In the genomic region with DNA sequence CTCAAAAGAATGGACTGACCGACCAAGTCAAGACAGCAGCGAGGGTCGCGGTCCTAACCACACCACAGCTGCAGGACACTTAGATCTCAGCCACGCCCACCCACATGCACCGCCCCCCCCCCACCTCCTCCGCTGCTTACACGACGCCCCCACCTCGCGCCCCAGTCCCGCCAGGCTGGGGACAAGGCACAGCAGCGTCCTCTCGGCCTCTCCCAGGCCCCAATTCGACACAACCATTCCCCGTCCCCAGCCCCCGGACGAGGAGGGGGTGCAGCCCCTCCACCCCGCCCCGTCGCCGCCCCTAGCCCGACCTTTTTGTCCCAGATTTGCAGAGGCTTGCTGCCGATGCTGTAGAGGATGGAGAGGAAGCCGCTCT, we compare ENCODE assay signal across 8 cellular contexts. TPM values are rescaled to one million over a fixed set of nuclear protein-coding genes. Genes with fewer than 3 reads are reported as not detected.
DNase-seq lines count a peak whose midpoint lies in the region; ATAC-seq and TF ChIP-seq lines count a peak whose summit lies in the region.

No MANE protein-coding gene starts in this region.

- H3K27me3 ChIP-seq in SJCRH30: no peaks in the 10 kb centered on the region
- H3K27me3 ChIP-seq in muscle layer of duodenum (ENCODE audit: low read depth, low read length): no peaks in the 10 kb centered on the region

- no peak for TF ChIP-seq CTCF in GM12864 (IDR thresholded peaks at IDR 0.05; ENCODE audit: low read depth, low read length, missing control alignments)
- TF ChIP-seq CTCF in HFFc6 (IDR thresholded peaks at IDR 0.05): no peak

- H3K4me1 Mint-ChIP-seq in HFFc6 (ENCODE audit: low read depth): peaks cover 51% of the 10 kb centered on the region

- no peak for ATAC-seq in esophagus mucosa

- peaks cover 6% of the 10 kb centered on the region; the same call in 1 of the 2 replicates for H3K36me3 Mint-ChIP-seq in HFFc6 (ENCODE audit: low read depth)

- peak overlapping the region; percentile 66 for H3K4me3 ChIP-seq in GM12864 (ENCODE audit: low read depth, low read length)
- peak overlapping the region; percentile 91 for H3K4me3 ChIP-seq in SJCRH30
- H3K4me3 ChIP-seq in muscle layer of duodenum (ENCODE audit: low read depth in 1 of 2, low read length in 2 of 2): peak overlapping the region; percentile 86 to 96

- DNase-seq in GM12864 (ENCODE audit: low read depth) (no peak), HFFc6 (no peak), SJCRH30 (peak; percentile 61 to 66), NCI-H187 (lab: John Stamatoyannopoulos, UW) (no peak), NCI-H524 (lab: John Stamatoyannopoulos, UW) (no peak)
- DNase-seq in effector CD8-positive, alpha-beta T cell (lab: John Stamatoyannopoulos, UW): peak; percentile 29

- peaks cover 4% of the 10 kb centered on the region for H3K27me3 Mint-ChIP-seq in HFFc6 (ENCODE audit: insufficient read depth)

- H3K4me1 ChIP-seq in SJCRH30 (peaks cover 9% of the 10 kb centered on the region; the same call in 1 of the 2 replicates), muscle layer of duodenum (ENCODE audit: control insufficient read depth in 1 of 2, insufficient read depth in 2 of 2, low read length in 2 of 2) (peaks cover 20 to 41% of the 10 kb centered on the region in 2 donors)

- H3K9me3 ChIP-seq in SJCRH30 (replicated peaks) (no peaks in the 10 kb centered on the region), muscle layer of duodenum (ENCODE audit: control insufficient read depth in 1 of 2, low read length in 2 of 2) (no peaks in the 10 kb centered on the region)

- peak overlapping the region; percentile 98 for H3K27ac Mint-ChIP-seq in HFFc6

- H3K27ac ChIP-seq in SJCRH30: peak overlapping the region; percentile 83
- peak overlapping the region; percentile 63 for H3K27ac ChIP-seq in muscle layer of duodenum (ENCODE audit: low read length)

- H3K36me3 ChIP-seq in SJCRH30 (no peaks in the 10 kb centered on the region), muscle layer of duodenum (ENCODE audit: control insufficient read depth in 1 of 2, insufficient read depth in 2 of 2, low read length in 2 of 2) (no peaks in the 10 kb centered on the region)

- peak overlapping the region; percentile 95 for H3K4me3 Mint-ChIP-seq in HFFc6

- H3K9me3 Mint-ChIP-seq in HFFc6: peaks cover 6% of the 10 kb centered on the region; the same call in 1 of the 2 replicates

RNA-seq across cellular contexts. Expression of a gene that starts 0.5 kb away (rescaled TPM):
- total RNA-seq in HFFc6 (2021; fragmentation: NEBNext Ultra II Directional; extraction: Animal tissue kit (Norgen Biotek cat#: 25700)): 10 to 100 TPM; 31.6 to 35.9 (median 34.0) TPM
- total RNA-seq in SJCRH30 (2014; rRNA removed; shearing (Covaris generic)): 116 and 119 TPM in 2 replicates
- total RNA-seq in esophagus mucosa: 15.8 TPM

Comparison
In these comparisons a context has a peak if more than half of its experiments do, and no peak if none do; other contexts are left out.
1. DNase-seq: peak in SJCRH30 (2 of 2) and effector CD8-positive, alpha-beta T cell (single experiment); none in GM12864 (single experiment), HFFc6 (single experiment), NCI-H187 (0 of 2) and NCI-H524 (0 of 2).
2. Peak in every context shown above with its lines, with median percentiles within 50 percentile points of each other: H3K4me3 ChIP-seq.